ENCODE assay signal across 27 cellular contexts in the genomic region with DNA sequence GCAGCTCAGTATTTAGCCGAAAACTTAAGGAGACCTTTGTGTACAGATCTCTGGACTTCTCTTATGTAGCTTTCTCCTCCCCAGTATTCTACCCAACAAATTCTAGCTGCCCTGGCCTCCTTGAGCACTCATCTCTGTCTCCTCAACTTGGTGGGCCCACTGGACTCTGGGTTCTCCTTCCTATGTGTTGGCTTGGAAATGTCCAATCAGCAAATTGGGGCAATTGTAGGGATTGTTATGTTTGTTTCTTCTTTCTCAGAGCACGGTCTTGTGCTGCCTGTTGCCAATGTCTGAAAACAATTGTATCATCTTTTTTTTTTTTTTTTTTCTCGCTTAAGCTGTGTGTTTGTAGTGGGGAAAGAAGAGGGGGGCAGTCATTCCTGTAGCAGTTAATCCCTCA. TPM values are rescaled to one million over a fixed set of nuclear protein-coding genes. Genes with fewer than 3 reads are reported as not detected.
"Had no signal": no experiment of that assay in that cellular context is flagged by ENCODE, and none has a peak within 500 bp of the region (broad histone marks: within the 10 kb centered on the region; RNA-seq: fewer than 3 reads in every experiment).

No MANE protein-coding gene starts in this region.

- FAIRE-seq: pancreas, urothelium cell line had no signal

- H3K36me3 Mint-ChIP-seq: immature natural killer cell; naive thymus-derived CD4-positive, alpha-beta T cell; natural killer cell treated with Interleukin-12 subunit alpha and Interleukin-12 subunit beta and Interleukin-15 and Interleukin-18, amount 100 ng/mL, for 72 hours had no signal

- H3K4me1 ChIP-seq: prostate gland had no signal

- DNase-seq: heart left ventricle; hypothalamus; immature natural killer cell; kidney glomerular epithelial cell; left cardiac atrium; midbrain; mucosa of descending colon; naive thymus-derived CD4-positive, alpha-beta T cell; pancreas; posterior cingulate gyrus; retina; right cardiac atrium; stimulated activated CD4-positive, alpha-beta T cell treated with anti-CD3 and anti-CD28 coated beads, Interleukin-1b, Interleukin-23, amount 100 ng/mL, for 48 hours; stimulated activated CD4-positive, alpha-beta T cell treated with anti-CD3 and anti-CD28 coated beads, Interleukin-2, amount 100 ng/mL, for 48 hours; stimulated activated naive CD4-positive, alpha-beta T cell; tibial artery; trophoblast cell; upper lobe of right lung had no signal

- H3K4me1 Mint-ChIP-seq: immature natural killer cell had no signal

- ATAC-seq: heart left ventricle; left cardiac atrium; left lobe of liver; mucosa of descending colon; naive thymus-derived CD4-positive, alpha-beta T cell; natural killer cell treated with Interleukin-12 subunit alpha and Interleukin-12 subunit beta and Interleukin-15 and Interleukin-18, amount 100 ng/mL, for 72 hours; pancreas; right cardiac atrium; upper lobe of right lung had no signal

- H3K9me3 ChIP-seq: mucosa of descending colon, pancreas, prostate gland, suprapubic skin, thoracic aorta, tibial artery, upper lobe of right lung had no signal

- H3K4me2 ChIP-seq: smooth muscle cell had no signal

- H3K4me3 ChIP-seq: heart left ventricle, lung, mucosa of descending colon, pancreas, prostate gland, smooth muscle cell, suprapubic skin, thoracic aorta, tibial artery, upper lobe of right lung had no signal

- H3K4me3 Mint-ChIP-seq: immature natural killer cell; naive thymus-derived CD4-positive, alpha-beta T cell; natural killer cell treated with Interleukin-12 subunit alpha and Interleukin-12 subunit beta and Interleukin-15 and Interleukin-18, amount 100 ng/mL, for 72 hours; stimulated activated naive CD8-positive, alpha-beta T cell treated with anti-CD3 and anti-CD28 coated beads, Interleukin-15, Interleukin-2, amounts not matched to agents 100 ng/mL and 50 ng/mL, for 24 hours had no signal

- H3K27ac ChIP-seq: pancreas, prostate gland, suprapubic skin, thoracic aorta, tibial artery, upper lobe of right lung had no signal

- H3K36me3 ChIP-seq: pancreas, prostate gland, suprapubic skin, thoracic aorta, tibial artery, upper lobe of right lung had no signal

- H3K9me3 Mint-ChIP-seq: immature natural killer cell; naive thymus-derived CD4-positive, alpha-beta T cell; natural killer cell treated with Interleukin-12 subunit alpha and Interleukin-12 subunit beta and Interleukin-15 and Interleukin-18, amount 100 ng/mL, for 72 hours; stimulated activated naive CD8-positive, alpha-beta T cell treated with anti-CD3 and anti-CD28 coated beads, Interleukin-15, Interleukin-2, amounts not matched to agents 100 ng/mL and 50 ng/mL, for 24 hours had no signal

- H3K27me3 ChIP-seq: heart left ventricle, pancreas, suprapubic skin, tibial artery, upper lobe of right lung had no signal

- H3K27ac Mint-ChIP-seq: immature natural killer cell; naive thymus-derived CD4-positive, alpha-beta T cell; natural killer cell treated with Interleukin-12 subunit alpha and Interleukin-12 subunit beta and Interleukin-15 and Interleukin-18, amount 100 ng/mL, for 72 hours; stimulated activated naive CD8-positive, alpha-beta T cell treated with anti-CD3 and anti-CD28 coated beads, Interleukin-15, Interleukin-2, amounts not matched to agents 100 ng/mL and 50 ng/mL, for 24 hours had no signal

RNA-seq across cellular contexts. Expression of gene NTN4, which starts 30.2 kb away (rescaled TPM):
- total RNA-seq: natural killer cell treated with Interleukin-12 subunit alpha and Interleukin-12 subunit beta and Interleukin-15 and Interleukin-18, amount 100 ng/mL, for 72 hours had no signal
- polyA plus RNA-seq: immature natural killer cell; naive thymus-derived CD4-positive, alpha-beta T cell; smooth muscle cell had no signal
